In the genomic region with DNA sequence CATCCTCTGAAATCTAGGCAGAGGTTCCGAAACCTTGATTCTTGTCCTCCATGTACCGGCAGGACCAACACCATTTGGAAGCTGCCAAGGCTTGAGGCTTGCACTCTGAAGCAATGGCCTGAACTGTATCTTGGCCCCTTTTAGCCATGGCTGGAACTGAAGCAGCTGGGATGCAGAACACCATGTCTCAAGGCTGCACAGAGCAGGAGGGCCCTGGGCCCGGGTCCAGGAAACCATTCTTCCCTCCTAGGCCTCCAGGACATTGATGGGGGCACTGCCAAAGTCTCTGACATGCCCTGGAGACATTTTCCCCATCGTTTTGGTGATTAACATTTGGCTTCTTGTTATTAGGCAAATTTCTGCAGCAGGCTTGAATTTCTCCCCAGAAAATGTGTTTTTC, we compare ENCODE assay signal across 14 cellular contexts.
DNase-seq lines count a peak whose midpoint lies in the region; ATAC-seq and TF ChIP-seq lines count a peak whose summit lies in the region.
"Had no signal": no experiment of that assay in that cellular context is flagged by ENCODE, and none has a peak within 500 bp of the region (broad histone marks: within the 10 kb centered on the region; RNA-seq: fewer than 3 reads in every experiment).

No MANE protein-coding gene starts in this region.

- ATAC-seq in body of pancreas (no peak), gastroesophageal sphincter (peak; percentile 41), left ventricle myocardium superior (peak; percentile 97)
- ATAC-seq: GM12878 had no signal

- H3K36me3 ChIP-seq in body of pancreas (replicated peaks in 1 of 2; ENCODE audit: insufficient read depth in 1 of 2, low read depth in 2 of 2) = no peaks in the 10 kb centered on the region
- H3K36me3 ChIP-seq in gastroesophageal sphincter = no peaks in the 10 kb centered on the region
- H3K36me3 ChIP-seq in sigmoid colon = no peaks in the 10 kb centered on the region
- H3K36me3 ChIP-seq in neuronal stem cell (replicated peaks in 1 of 2; ENCODE audit: control insufficient read depth in 2 of 2, insufficient read depth in 2 of 2, low read length in 2 of 2) = no peaks in the 10 kb centered on the region
- H3K36me3 ChIP-seq: BE2C had no signal

- H3K27me3 ChIP-seq in body of pancreas = no peaks in the 10 kb centered on the region
- H3K27me3 ChIP-seq in gastroesophageal sphincter = no peaks in the 10 kb centered on the region
- H3K27me3 ChIP-seq in sigmoid colon = no peaks in the 10 kb centered on the region
- no peaks in the 10 kb centered on the region for H3K27me3 ChIP-seq in neuronal stem cell (ENCODE audit: control insufficient read depth in 3 of 3, insufficient read depth in 3 of 3, low read depth in 1 of 3, low read length in 3 of 3)
- H3K27me3 ChIP-seq: BE2C had no signal

- no peak overlapping the region for H3K4ac ChIP-seq in neuronal stem cell (ENCODE audit: low read length)

- H2BK12ac ChIP-seq in neuronal stem cell (ENCODE audit: low read length) = no peak overlapping the region

- H3K27ac ChIP-seq in body of pancreas (no peak overlapping the region), gastroesophageal sphincter (no peak overlapping the region), sigmoid colon (no peak overlapping the region), neuronal stem cell (replicated peaks; ENCODE audit: low read length) (no peak overlapping the region)
- H3K27ac ChIP-seq: C4-2B had no signal

- no peak overlapping the region for H2AK5ac ChIP-seq in neuronal stem cell (ENCODE audit: low read depth, low read length)

- no peaks in the 10 kb centered on the region for H3K27me3 Mint-ChIP-seq in activated naive CD8-positive, alpha-beta T cell treated with anti-CD3 and anti-CD28 coated beads for 36 hours
- H3K27me3 Mint-ChIP-seq: CD4-positive, alpha-beta memory T cell had no signal

- no peak overlapping the region for H2BK120ac ChIP-seq in neuronal stem cell (ENCODE audit: low read depth, low read length)

- H3K23ac ChIP-seq in neuronal stem cell (ENCODE audit: low read depth, low read length, poor library complexity) = no peak overlapping the region

- no peak overlapping the region for H2BK15ac ChIP-seq in neuronal stem cell (ENCODE audit: low read length)

- H3K9me3 Mint-ChIP-seq in activated naive CD8-positive, alpha-beta T cell treated with anti-CD3 and anti-CD28 coated beads for 36 hours = peaks cover 11% of the 10 kb centered on the region

- no peak overlapping the region for H3K4me2 ChIP-seq in neuronal stem cell (ENCODE audit: insufficient read depth, low read length, poor library complexity, severe bottlenecking)

- no peak for TF ChIP-seq CTCF in body of pancreas (IDR thresholded peaks at IDR 0.05)
- no peak for TF ChIP-seq CTCF in gastroesophageal sphincter (IDR thresholded peaks at IDR 0.05)
- no peak for TF ChIP-seq CTCF in sigmoid colon (IDR thresholded peaks at IDR 0.05)

- H3K4me1 ChIP-seq in body of pancreas = no peaks in the 10 kb centered on the region
- H3K4me1 ChIP-seq in gastroesophageal sphincter = peaks cover 0 to 7% (median 0%) of the 10 kb centered on the region in 3 donors
- H3K4me1 ChIP-seq in sigmoid colon = no peaks in the 10 kb centered on the region
- peaks cover 0 to 2% of the 10 kb centered on the region in 2 donors for H3K4me1 ChIP-seq in neuronal stem cell (ENCODE audit: control insufficient read depth in 2 of 2, insufficient read depth in 1 of 2, low read depth in 1 of 2, low read length in 2 of 2)

- no peak overlapping the region for H3K18ac ChIP-seq in neuronal stem cell (ENCODE audit: low read length)

- no peak overlapping the region for H4K91ac ChIP-seq in neuronal stem cell (ENCODE audit: low read depth, low read length, poor library complexity)

- no peak for TF ChIP-seq POLR2A in body of pancreas (IDR thresholded peaks at IDR 0.05)
- no peak for TF ChIP-seq POLR2A in gastroesophageal sphincter (IDR thresholded peaks at IDR 0.05)
- TF ChIP-seq POLR2A in sigmoid colon (IDR thresholded peaks at IDR 0.05) = no peak

- intact Hi-C loops in body of pancreas (cut with DNase I) (no loop called here), left ventricle myocardium superior (cut with micrococcal nuclease) (no loop called here), sigmoid colon (cut with DNase I) (no loop called here)

- peaks cover 17% of the 10 kb centered on the region for H3K4me1 Mint-ChIP-seq in activated naive CD8-positive, alpha-beta T cell treated with anti-CD3 and anti-CD28 coated beads for 36 hours

- H2BK5ac ChIP-seq in neuronal stem cell (ENCODE audit: low read length) = no peak overlapping the region

- no peaks in the 10 kb centered on the region for H3K79me1 ChIP-seq in neuronal stem cell (ENCODE audit: low read depth, low read length)

- no peak overlapping the region for H2AFZ ChIP-seq in neuronal stem cell (ENCODE audit: low read length)

- whole genome bisulfite sequencing in body of pancreas, 2 donors = 77 to 81% methylated on average over 4 of the region's 4 CpGs
- 56 to 63% methylated on average over 2 to 3 of the region's 4 CpGs for WGBS in gastroesophageal sphincter (ENCODE audit: low coverage in 1 of 2), 2 donors
- WGBS in sigmoid colon, 2 donors = 77 to 84% methylated on average over 4 of the region's 4 CpGs
- no CpG with 5 or more reads among the region's 4 CpGs for WGBS in neuronal stem cell (ENCODE audit: extremely low coverage in 2 of 2, insufficient read length in 2 of 2, insufficient replicate concordance in 1 of 2), 2 donors

- H3K36me3 Mint-ChIP-seq in activated naive CD8-positive, alpha-beta T cell treated with anti-CD3 and anti-CD28 coated beads for 36 hours = peaks cover 11% of the 10 kb centered on the region

- no peak overlapping the region for H3K9ac ChIP-seq in neuronal stem cell (ENCODE audit: low read depth, low read length, poor library complexity)

- H3K27ac Mint-ChIP-seq in activated naive CD8-positive, alpha-beta T cell treated with anti-CD3 and anti-CD28 coated beads for 36 hours = no peak overlapping the region
- H3K27ac Mint-ChIP-seq: CD4-positive, alpha-beta memory T cell; H9 had no signal

- H3K4me3 ChIP-seq in body of pancreas = no peak overlapping the region
- H3K4me3 ChIP-seq in gastroesophageal sphincter = no peak overlapping the region
- no peak overlapping the region for H3K4me3 ChIP-seq in sigmoid colon
- H3K4me3 ChIP-seq in neuronal stem cell (ENCODE audit: low read length in 2 of 2) = no peak overlapping the region
- H3K4me3 ChIP-seq: GM12878 had no signal

- H3K9me3 ChIP-seq in body of pancreas (no peaks in the 10 kb centered on the region), gastroesophageal sphincter (no peaks in the 10 kb centered on the region), sigmoid colon (no peaks in the 10 kb centered on the region), neuronal stem cell (replicated peaks in 1 of 2; ENCODE audit: control insufficient read depth in 2 of 2, insufficient read depth in 1 of 2, low read depth in 1 of 2, low read length in 2 of 2) (no peaks in the 10 kb centered on the region)
- H3K9me3 ChIP-seq: BE2C had no signal

- no peak for TF ChIP-seq EP300 in gastroesophageal sphincter (IDR thresholded peaks at IDR 0.05)
- TF ChIP-seq EP300 in sigmoid colon (IDR thresholded peaks at IDR 0.05) = no peak

- no peak overlapping the region for H4K8ac ChIP-seq in neuronal stem cell (ENCODE audit: low read depth, low read length)

- peak in 3 of 4 donors; percentile 5 to 21 (median 12) for DNase-seq in body of pancreas
- peak; percentile 84 for DNase-seq in left ventricle myocardium superior
- DNase-seq in sigmoid colon = peak; percentile 68
- DNase-seq in neuronal stem cell (ENCODE audit: low spot score) = no peak
- DNase-seq in activated naive CD8-positive, alpha-beta T cell treated with anti-CD3 and anti-CD28 coated beads for 36 hours = no peak
- DNase-seq in mucosa of gallbladder (ENCODE audit: low spot score) = no peak
- DNase-seq: BE2C; CD4-positive, alpha-beta memory T cell; DMS79; GOT3; H9 had no signal

- H3K4me3 Mint-ChIP-seq in activated naive CD8-positive, alpha-beta T cell treated with anti-CD3 and anti-CD28 coated beads for 36 hours = no peak overlapping the region
- H3K4me3 Mint-ChIP-seq: CD4-positive, alpha-beta memory T cell; H9 had no signal

- no peak overlapping the region for H3K14ac ChIP-seq in neuronal stem cell (ENCODE audit: low read length)

Comparison
In these comparisons a context has a peak if more than half of its experiments do, and no peak if none do; other contexts are left out.
1. DNase-seq: peak in body of pancreas (3 of 4), left ventricle myocardium superior (single experiment) and sigmoid colon (single experiment); none in neuronal stem cell (single experiment), activated naive CD8-positive, alpha-beta T cell treated with anti-CD3 and anti-CD28 coated beads for 36 hours (single experiment) and mucosa of gallbladder (single experiment).